ENCODE assay signal across 18 cellular contexts in the genomic region with DNA sequence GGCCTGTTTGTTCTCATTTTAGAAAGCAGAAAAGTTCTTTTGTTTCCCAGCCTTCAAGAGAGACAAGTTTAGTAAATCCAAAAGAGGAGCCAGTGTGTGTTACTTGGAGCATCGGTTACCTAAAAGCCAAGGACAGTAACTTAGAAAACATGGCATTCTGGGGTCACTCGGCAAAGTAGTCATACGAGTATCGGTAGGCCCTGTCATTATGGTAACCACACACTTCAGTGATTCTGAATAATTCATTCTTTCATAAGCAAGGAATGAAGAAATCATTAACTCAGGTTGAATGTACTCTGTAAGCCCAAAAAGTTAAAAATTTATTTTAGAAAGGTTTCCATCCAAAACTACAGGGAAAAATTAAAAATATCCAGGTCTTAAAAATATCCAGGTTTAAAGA. TPM values are rescaled to one million over a fixed set of nuclear protein-coding genes. Genes with fewer than 3 reads are reported as not detected.
"Had no signal": no experiment of that assay in that cellular context is flagged by ENCODE, and none has a peak within 500 bp of the region (broad histone marks: within the 10 kb centered on the region; RNA-seq: fewer than 3 reads in every experiment).

No MANE protein-coding gene starts in this region.

- H3K4me3 Mint-ChIP-seq: activated CD4-positive, alpha-beta memory T cell treated with anti-CD3 and anti-CD28 coated beads, Interleukin-2, amount 10 ng/mL, durations not matched to agents 7 days and 5 days; activated naive CD8-positive, alpha-beta T cell treated with anti-CD3 and anti-CD28 coated beads, Interleukin-2, amount 10 ng/mL, durations not matched to agents 7 days and 5 days; memory B cell; natural killer cell treated with Interleukin-12 subunit alpha and Interleukin-12 subunit beta and Interleukin-15 and Interleukin-18, amount 100 ng/mL, for 72 hours; T-helper 2 cell treated with Interferon-gamma antibody and Interleukin-4, amounts not matched to agents 5 μg/mL and 100 μg/mL, for 36 hours had no signal

- H3K9me3 Mint-ChIP-seq: activated CD4-positive, alpha-beta memory T cell treated with anti-CD3 and anti-CD28 coated beads, Interleukin-2, amount 10 ng/mL, durations not matched to agents 7 days and 5 days; activated naive CD8-positive, alpha-beta T cell treated with anti-CD3 and anti-CD28 coated beads, Interleukin-2, amount 10 ng/mL, durations not matched to agents 7 days and 5 days; natural killer cell treated with Interleukin-12 subunit alpha and Interleukin-12 subunit beta and Interleukin-15 and Interleukin-18, amount 100 ng/mL, for 72 hours; T-helper 2 cell treated with Interferon-gamma antibody and Interleukin-4, amounts not matched to agents 5 μg/mL and 100 μg/mL, for 36 hours had no signal

- H3K4me1 Mint-ChIP-seq: activated CD4-positive, alpha-beta memory T cell treated with anti-CD3 and anti-CD28 coated beads, Interleukin-2, amount 10 ng/mL, durations not matched to agents 7 days and 5 days; activated naive CD8-positive, alpha-beta T cell treated with anti-CD3 and anti-CD28 coated beads, Interleukin-2, amount 10 ng/mL, durations not matched to agents 7 days and 5 days had no signal

- H3K36me3 Mint-ChIP-seq: activated naive CD8-positive, alpha-beta T cell treated with anti-CD3 and anti-CD28 coated beads, Interleukin-2, amount 10 ng/mL, durations not matched to agents 7 days and 5 days; memory B cell; natural killer cell treated with Interleukin-12 subunit alpha and Interleukin-12 subunit beta and Interleukin-15 and Interleukin-18, amount 100 ng/mL, for 72 hours had no signal

- H3K27ac Mint-ChIP-seq: activated CD4-positive, alpha-beta memory T cell treated with anti-CD3 and anti-CD28 coated beads, Interleukin-2, amount 10 ng/mL, durations not matched to agents 7 days and 5 days; activated naive CD8-positive, alpha-beta T cell treated with anti-CD3 and anti-CD28 coated beads, Interleukin-2, amount 10 ng/mL, durations not matched to agents 7 days and 5 days; memory B cell; natural killer cell treated with Interleukin-12 subunit alpha and Interleukin-12 subunit beta and Interleukin-15 and Interleukin-18, amount 100 ng/mL, for 72 hours; T-helper 2 cell treated with Interferon-gamma antibody and Interleukin-4, amounts not matched to agents 5 μg/mL and 100 μg/mL, for 36 hours had no signal

- DNase-seq: activated CD4-positive, alpha-beta memory T cell treated with anti-CD3 and anti-CD28 coated beads, Interleukin-2, amount 10 ng/mL, durations not matched to agents 7 days and 5 days; activated CD4-positive, CD25-positive, alpha-beta regulatory T cell treated with anti-CD3 and anti-CD28 coated beads, Interleukin-2, amount 50 U/mL, for 72 hours; activated gamma-delta T cell treated with Interleukin-2 at 50 U/mL for 16 hours; activated naive CD8-positive, alpha-beta T cell treated with anti-CD3 and anti-CD28 coated beads, Interleukin-2, amount 10 ng/mL, durations not matched to agents 7 days and 5 days; activated T-cell treated with anti-CD3 and anti-CD28 coated beads, Interleukin-2, amount 50 U/mL, for 48 hours; anterior cingulate cortex; dorsolateral prefrontal cortex; glutamatergic neuron; left ventricle myocardium inferior; occipital lobe; psoas muscle; stimulated activated CD4-positive, alpha-beta T cell treated with anti-CD3 and anti-CD28 coated beads, Interleukin-4, amount 100 ng/mL, for 1 hour; stimulated activated CD8-positive, alpha-beta memory T cell treated with anti-CD3 and anti-CD28 coated beads, Interleukin-4, amount 100 ng/mL, for 48 hours; stimulated activated naive CD8-positive, alpha-beta T cell treated with anti-CD3 and anti-CD28 coated beads, Interleukin-15, Interleukin-2, amounts not matched to agents 100 U/mL and 50 U/mL, for 24 hours had no signal

- ATAC-seq: esophagus mucosa; natural killer cell treated with Interleukin-12 subunit alpha and Interleukin-12 subunit beta and Interleukin-15 and Interleukin-18, amount 100 ng/mL, for 72 hours; psoas muscle; stimulated activated naive CD8-positive, alpha-beta T cell treated with anti-CD3 and anti-CD28 coated beads, Interleukin-15, Interleukin-2, amounts not matched to agents 100 U/mL and 50 U/mL, for 24 hours had no signal

RNA-seq across cellular contexts. Expression of gene CNKSR3, which starts 34.0 kb away (rescaled TPM):
- total RNA-seq: activated CD4-positive, alpha-beta memory T cell treated with anti-CD3 and anti-CD28 coated beads, Interleukin-2, amount 10 ng/mL, durations not matched to agents 7 days and 5 days; activated naive CD8-positive, alpha-beta T cell treated with anti-CD3 and anti-CD28 coated beads, Interleukin-2, amount 10 ng/mL, durations not matched to agents 7 days and 5 days had no signal
